8 cellular contexts compared by ENCODE assay signal in genomic region chr13:66689628-66690027, GRCh38.
DNase-seq lines count a peak whose midpoint lies in the region; ATAC-seq and TF ChIP-seq lines count a peak whose summit lies in the region.
"Had no signal": no experiment of that assay in that cellular context is flagged by ENCODE, and none has a peak within 500 bp of the region (broad histone marks: within the 10 kb centered on the region; RNA-seq: fewer than 3 reads in every experiment).

No MANE protein-coding gene starts in this region.

- intact Hi-C loops in activated naive CD4-positive, alpha-beta T cell treated with anti-CD3 and anti-CD28 coated beads for 36 hours (cut with micrococcal nuclease): loop anchor here (5.0 kb wide), 1 partner anchor 533 kb away; no protein-coding TSS in a partner anchor

- no peak overlapping the region for H3K27ac ChIP-seq in neural progenitor cell

- no peak overlapping the region for H3K4me3 ChIP-seq in epithelial cell of esophagus (ENCODE audit: low read length)
- no peak overlapping the region for H3K4me3 ChIP-seq in neural progenitor cell

- no peaks in the 10 kb centered on the region for H3F3A ChIP-seq in neural progenitor cell (ENCODE audit: low read depth)

- H3K27me3 ChIP-seq in neural progenitor cell: no peaks in the 10 kb centered on the region

- peaks cover 21% of the 10 kb centered on the region for H3K9me3 Mint-ChIP-seq in neural progenitor cell
- peaks cover 7% of the 10 kb centered on the region for H3K9me3 Mint-ChIP-seq in activated naive CD4-positive, alpha-beta T cell treated with anti-CD3 and anti-CD28 coated beads for 36 hours

- H3K4me3 Mint-ChIP-seq in neural progenitor cell: no peak overlapping the region
- H3K4me3 Mint-ChIP-seq in activated naive CD4-positive, alpha-beta T cell treated with anti-CD3 and anti-CD28 coated beads for 36 hours: no peak overlapping the region

- H3K36me3 ChIP-seq in neural progenitor cell: no peaks in the 10 kb centered on the region

- no peaks in the 10 kb centered on the region for H4K20me1 ChIP-seq in neural progenitor cell (ENCODE audit: low read depth)

- H3K4me1 Mint-ChIP-seq in neural progenitor cell: peaks cover 10% of the 10 kb centered on the region
- H3K4me1 Mint-ChIP-seq in activated naive CD4-positive, alpha-beta T cell treated with anti-CD3 and anti-CD28 coated beads for 36 hours (ENCODE audit: low read depth): no peaks in the 10 kb centered on the region

- TF ChIP-seq CTCF in epithelial cell of esophagus (IDR thresholded peaks at IDR 0.05; ENCODE audit: insufficient read depth, low read depth, low read length, missing control alignments) (peak; percentile 58), neural progenitor cell (IDR thresholded peaks at IDR 0.05) (peak; percentile 41)

- H3K36me3 Mint-ChIP-seq in neural progenitor cell: peaks cover 8% of the 10 kb centered on the region
- H3K36me3 Mint-ChIP-seq in activated naive CD4-positive, alpha-beta T cell treated with anti-CD3 and anti-CD28 coated beads for 36 hours (ENCODE audit: low read depth): no peaks in the 10 kb centered on the region

- no peak overlapping the region for H3K27ac Mint-ChIP-seq in neural progenitor cell
- no peak overlapping the region for H3K27ac Mint-ChIP-seq in activated naive CD4-positive, alpha-beta T cell treated with anti-CD3 and anti-CD28 coated beads for 36 hours

- no peaks in the 10 kb centered on the region for H3K79me2 ChIP-seq in neural progenitor cell (ENCODE audit: low read depth)

- H3K4me2 ChIP-seq in neural progenitor cell: no peak overlapping the region

- no peak overlapping the region for H3K9ac ChIP-seq in neural progenitor cell

- no peak for ATAC-seq in GM21825 (IDR thresholded peaks at IDR 0.05; ENCODE audit: unreplicated experiment)

- H3K9me3 ChIP-seq in neural progenitor cell (ENCODE audit: low read depth): no peaks in the 10 kb centered on the region

- no peaks in the 10 kb centered on the region for H3K4me1 ChIP-seq in neural progenitor cell

- H2AFZ ChIP-seq in neural progenitor cell (replicated peaks): no peak overlapping the region

- CTCF ChIA-PET in activated naive CD4-positive, alpha-beta T cell treated with anti-CD3 and anti-CD28 coated beads for 36 hours (lab: Charles Lee): no interaction called here

- H3K27me3 Mint-ChIP-seq in neural progenitor cell (ENCODE audit: insufficient read depth, low read depth): peaks cover 2% of the 10 kb centered on the region
- no peaks in the 10 kb centered on the region for H3K27me3 Mint-ChIP-seq in activated naive CD4-positive, alpha-beta T cell treated with anti-CD3 and anti-CD28 coated beads for 36 hours (ENCODE audit: low read depth)

- DNase-seq in HCEC 1CT (peak; percentile 43), NCI-H82 (lab: John Stamatoyannopoulos, UW) (peak; percentile 82), epithelial cell of esophagus (ENCODE audit: low read depth) (peak; percentile 47), neural progenitor cell (ENCODE audit: low spot score) (peak; percentile 19), GF-D8 (lab: John Stamatoyannopoulos, UW) (no peak)
- no peak for DNase-seq in activated naive CD4-positive, alpha-beta T cell treated with anti-CD3 and anti-CD28 coated beads for 36 hours
- DNase-seq: NCI-H1930 had no signal

Comparison
In these comparisons a context has a peak if more than half of its experiments do, and no peak if none do; other contexts are left out.
1. DNase-seq: peak in HCEC 1CT (single experiment), NCI-H82 (single experiment), epithelial cell of esophagus (single experiment) and neural progenitor cell (single experiment); none in GF-D8 (single experiment) and activated naive CD4-positive, alpha-beta T cell treated with anti-CD3 and anti-CD28 coated beads for 36 hours (single experiment).